Comparison of ENCODE assay signal across 8 cellular contexts in the genomic region with DNA sequence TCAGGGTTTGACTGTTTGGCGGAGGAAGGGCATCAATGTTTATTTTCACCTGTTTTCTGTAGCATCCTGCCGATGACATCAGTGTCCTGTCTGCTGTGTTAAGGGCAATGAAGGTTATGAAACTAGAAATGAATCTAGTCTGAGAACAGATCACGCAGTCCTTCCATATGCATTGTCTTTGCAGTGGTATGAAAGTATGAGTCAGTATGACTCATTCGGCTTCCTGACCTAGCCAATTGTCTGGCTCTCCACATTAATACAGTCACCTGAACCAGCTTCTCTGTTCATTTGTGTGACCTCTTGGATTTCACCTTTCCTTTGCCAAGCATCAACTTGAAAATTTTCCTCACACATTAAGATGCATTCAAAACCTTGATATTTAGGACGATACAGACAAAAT.
A peak's percentile ranks its signal among the peaks of the same experiment; 100 is the strongest.
DNase-seq lines count a peak whose midpoint lies in the region; ATAC-seq and TF ChIP-seq lines count a peak whose summit lies in the region.

No MANE protein-coding gene starts in this region.

- peak; percentile 88 for ATAC-seq in GM19043 (IDR thresholded peaks at IDR 0.05; ENCODE audit: low read depth, unreplicated experiment)
- peak; percentile 99 for ATAC-seq in HG03342 (IDR thresholded peaks at IDR 0.05; ENCODE audit: unreplicated experiment)

- no peak overlapping the region for H3K4me3 Mint-ChIP-seq in mesothelial cell of epicardium
- H3K4me3 Mint-ChIP-seq in activated CD4-positive, alpha-beta memory T cell treated with anti-CD3 and anti-CD28 coated beads, Interleukin-2, amount 10 ng/mL, durations not matched to agents 7 days and 5 days, result no peak overlapping the region

- no peaks in the 10 kb centered on the region for H3K36me3 Mint-ChIP-seq in mesothelial cell of epicardium
- no peaks in the 10 kb centered on the region for H3K36me3 Mint-ChIP-seq in activated CD4-positive, alpha-beta memory T cell treated with anti-CD3 and anti-CD28 coated beads, Interleukin-2, amount 10 ng/mL, durations not matched to agents 7 days and 5 days (ENCODE audit: low read depth)

- H3K4me1 Mint-ChIP-seq in mesothelial cell of epicardium, result peaks cover 73% of the 10 kb centered on the region
- peaks cover 3% of the 10 kb centered on the region for H3K4me1 Mint-ChIP-seq in activated CD4-positive, alpha-beta memory T cell treated with anti-CD3 and anti-CD28 coated beads, Interleukin-2, amount 10 ng/mL, durations not matched to agents 7 days and 5 days

- no peak for TF ChIP-seq CTCF in mesothelial cell of epicardium (IDR thresholded peaks at IDR 0.05; ENCODE audit: unreplicated experiment)

- H3K9me3 Mint-ChIP-seq in mesothelial cell of epicardium, result peaks cover 2% of the 10 kb centered on the region
- H3K9me3 Mint-ChIP-seq in activated CD4-positive, alpha-beta memory T cell treated with anti-CD3 and anti-CD28 coated beads, Interleukin-2, amount 10 ng/mL, durations not matched to agents 7 days and 5 days, result no peaks in the 10 kb centered on the region

- peak overlapping the region; percentile 85 for H3K27ac Mint-ChIP-seq in mesothelial cell of epicardium
- no peak overlapping the region for H3K27ac Mint-ChIP-seq in activated CD4-positive, alpha-beta memory T cell treated with anti-CD3 and anti-CD28 coated beads, Interleukin-2, amount 10 ng/mL, durations not matched to agents 7 days and 5 days

- CTCF ChIA-PET in activated CD4-positive, alpha-beta memory T cell treated with anti-CD3 and anti-CD28 coated beads, Interleukin-2, amount 10 ng/mL, durations not matched to agents 7 days and 5 days (lab: Charles Lee), result no interaction called here

- H3K27me3 Mint-ChIP-seq in mesothelial cell of epicardium (ENCODE audit: low read depth), result no peaks in the 10 kb centered on the region
- H3K27me3 Mint-ChIP-seq in activated CD4-positive, alpha-beta memory T cell treated with anti-CD3 and anti-CD28 coated beads, Interleukin-2, amount 10 ng/mL, durations not matched to agents 7 days and 5 days, result no peaks in the 10 kb centered on the region

- DNase-seq in COLO668 (lab: John Stamatoyannopoulos, UW; ENCODE audit: unreplicated experiment) (peak; percentile 49), SW 1271 (lab: John Stamatoyannopoulos, UW) (peak; percentile 55 to 97), mesothelial cell of epicardium (ENCODE audit: low spot score in 2 of 2, unreplicated experiment in 2 of 2) (no peak), HuH-7 (ENCODE audit: low spot score) (no peak), SKM-1 treated with dmso at 0.1 percent for 144 hours (lab: John Stamatoyannopoulos, UW; ENCODE audit: unreplicated experiment) (no peak)
- DNase-seq in activated CD4-positive, alpha-beta memory T cell treated with anti-CD3 and anti-CD28 coated beads, Interleukin-2, amount 10 ng/mL, durations not matched to agents 7 days and 5 days, result no peak

- POLR2A ChIA-PET in activated CD4-positive, alpha-beta memory T cell treated with anti-CD3 and anti-CD28 coated beads, Interleukin-2, amount 10 ng/mL, durations not matched to agents 7 days and 5 days (lab: Charles Lee), result no interaction called here

Comparison
In these comparisons a context has a peak if more than half of its experiments do, and no peak if none do; other contexts are left out.
1. DNase-seq: peak in COLO668 (single experiment) and SW 1271 (2 of 2); none in mesothelial cell of epicardium (0 of 2), HuH-7 (single experiment), activated CD4-positive, alpha-beta memory T cell treated with anti-CD3 and anti-CD28 coated beads, Interleukin-2, amount 10 ng/mL, durations not matched to agents 7 days and 5 days (single experiment) and SKM-1 treated with dmso at 0.1 percent for 144 hours (single experiment).